In genomic region chr11:18844753-18845367, GRCh38 we compare ENCODE assay signal across 9 cellular contexts. TPM values are rescaled to one million over a fixed set of nuclear protein-coding genes. Genes with fewer than 3 reads are reported as not detected.
A peak's percentile ranks its signal among the peaks of the same experiment; 100 is the strongest.
DNase-seq lines count a peak whose midpoint lies in the region; ATAC-seq, FAIRE-seq and TF ChIP-seq lines count a peak whose summit lies in the region.
"Had no signal": no experiment of that assay in that cellular context is flagged by ENCODE, and none has a peak within 500 bp of the region (broad histone marks: within the 10 kb centered on the region; RNA-seq: fewer than 3 reads in every experiment).

No MANE protein-coding gene starts in this region.

- WGBS in suprapubic skin: 70% methylated on average over 1 of the region's 1 CpG

- H3K27me3 ChIP-seq in suprapubic skin: no peaks in the 10 kb centered on the region

- H3K36me3 ChIP-seq in suprapubic skin: no peaks in the 10 kb centered on the region

- TF ChIP-seq POLR2A in suprapubic skin (IDR thresholded peaks at IDR 0.05): no peak

- peaks cover 23% of the 10 kb centered on the region for H3K27me3 Mint-ChIP-seq in activated T-cell treated with anti-CD3 and anti-CD28 coated beads, Interleukin-2, amount 50 U/mL, for 24 hours

- TF ChIP-seq CTCF in fibroblast of villous mesenchyme (IDR thresholded peaks at IDR 0.05; ENCODE audit: insufficient read depth, low read depth, low read length) (peak; percentile 68), suprapubic skin (IDR thresholded peaks at IDR 0.05) (peak in 1 of 2 donors; percentile 46)

- H3K27ac ChIP-seq in suprapubic skin: no peak overlapping the region

- peak; percentile 4 to 53 (median 51) for DNase-seq in NCI-H1417 (lab: John Stamatoyannopoulos, UW)
- DNase-seq in NCI-H1417 treated with DMSO at 0.1 percent for 48 hours (lab: John Stamatoyannopoulos, UW): no peak
- peak; percentile 70 for DNase-seq in RKO (ENCODE audit: low spot score)
- peak; percentile 23 for DNase-seq in fibroblast of villous mesenchyme (ENCODE audit: low read depth)
- peak; percentile 46 for DNase-seq in urothelium cell line (ENCODE audit: low spot score)
- DNase-seq in suprapubic skin (ENCODE audit: low spot score in 2 of 2): no peak
- no peak for DNase-seq in activated T-cell treated with anti-CD3 and anti-CD28 coated beads, Interleukin-2, amount 50 U/mL, for 24 hours

- FAIRE-seq in urothelium cell line (lab: Jason Lieb, UNC): no peak

- ATAC-seq in HG03520 (IDR thresholded peaks at IDR 0.05; ENCODE audit: unreplicated experiment): peak; percentile 85

- no peaks in the 10 kb centered on the region for H3K4me1 ChIP-seq in suprapubic skin

- no peaks in the 10 kb centered on the region for H3K36me3 Mint-ChIP-seq in activated T-cell treated with anti-CD3 and anti-CD28 coated beads, Interleukin-2, amount 50 U/mL, for 24 hours (ENCODE audit: low read depth)
- H3K36me3 Mint-ChIP-seq: CD4-positive, alpha-beta memory T cell had no signal

- H3K4me3 Mint-ChIP-seq in activated T-cell treated with anti-CD3 and anti-CD28 coated beads, Interleukin-2, amount 50 U/mL, for 24 hours: no peak overlapping the region
- H3K4me3 Mint-ChIP-seq: CD4-positive, alpha-beta memory T cell had no signal

- no peaks in the 10 kb centered on the region for H3K4me1 Mint-ChIP-seq in activated T-cell treated with anti-CD3 and anti-CD28 coated beads, Interleukin-2, amount 50 U/mL, for 24 hours (ENCODE audit: low read depth)
- H3K4me1 Mint-ChIP-seq: CD4-positive, alpha-beta memory T cell had no signal

- TF ChIP-seq EP300 in suprapubic skin (IDR thresholded peaks at IDR 0.05): no peak

- H3K4me3 ChIP-seq in fibroblast of villous mesenchyme (ENCODE audit: low read depth, low read length) (no peak overlapping the region), suprapubic skin (no peak overlapping the region)

- H3K27ac Mint-ChIP-seq in activated T-cell treated with anti-CD3 and anti-CD28 coated beads, Interleukin-2, amount 50 U/mL, for 24 hours: no peak overlapping the region
- H3K27ac Mint-ChIP-seq: CD4-positive, alpha-beta memory T cell had no signal

- H3K9me3 Mint-ChIP-seq in activated T-cell treated with anti-CD3 and anti-CD28 coated beads, Interleukin-2, amount 50 U/mL, for 24 hours: peaks cover 3% of the 10 kb centered on the region

- peaks cover 7% of the 10 kb centered on the region for H3K9me3 ChIP-seq in suprapubic skin

RNA-seq across cellular contexts. Expression of gene PTPN5, which starts 53.3 kb away (rescaled TPM):
- not detected in 2 replicates for total RNA-seq in fibroblast of villous mesenchyme
- 1 to 10 TPM in 2 of 4 donors, under 1 TPM in 1, not detected in 1; 0.15 to 1.7 (median 1.3) TPM for total RNA-seq in suprapubic skin
- total RNA-seq: CD4-positive, alpha-beta memory T cell had no signal

Comparison
In these comparisons a context has a peak if more than half of its experiments do, and no peak if none do; other contexts are left out.
1. DNase-seq: peak in NCI-H1417 (3 of 3), RKO (single experiment), fibroblast of villous mesenchyme (single experiment) and urothelium cell line (single experiment); none in NCI-H1417 treated with DMSO at 0.1 percent for 48 hours (single experiment), suprapubic skin (0 of 2) and activated T-cell treated with anti-CD3 and anti-CD28 coated beads, Interleukin-2, amount 50 U/mL, for 24 hours (single experiment).